Comparison of ENCODE assay signal across 22 cellular contexts in the genomic region with DNA sequence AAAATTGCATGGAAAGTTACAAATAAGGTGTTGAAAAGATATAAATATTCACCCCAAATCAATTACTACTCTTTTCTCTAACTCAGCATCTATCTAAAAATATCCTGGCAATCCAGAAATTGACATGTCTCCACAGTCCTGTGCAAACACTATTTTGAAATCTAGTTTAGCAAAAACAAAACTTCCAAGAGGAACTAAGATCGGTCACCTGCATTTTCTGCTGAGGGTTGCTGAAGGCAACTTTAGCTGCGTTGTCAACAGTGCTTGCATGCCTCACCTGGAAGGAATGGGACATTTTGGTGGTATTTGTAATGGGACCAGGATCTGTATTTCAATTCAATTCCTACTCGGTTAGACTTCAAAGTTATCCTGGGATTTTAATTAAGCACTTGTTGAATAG.
DNase-seq lines count a peak whose midpoint lies in the region; ATAC-seq, FAIRE-seq and TF ChIP-seq lines count a peak whose summit lies in the region.
"Had no signal": no experiment of that assay in that cellular context is flagged by ENCODE, and none has a peak within 500 bp of the region (broad histone marks: within the 10 kb centered on the region; RNA-seq: fewer than 3 reads in every experiment).

No MANE protein-coding gene starts in this region.

- H3K27ac ChIP-seq in HepG2 (ENCODE audit: extremely low read length, insufficient read depth, low read length), result no peak overlapping the region

- H3K79me2 ChIP-seq in HepG2 (ENCODE audit: insufficient read depth, low read length), result no peaks in the 10 kb centered on the region

- H3K4me1 ChIP-seq in HepG2 (ENCODE audit: insufficient read depth, low read length), result no peaks in the 10 kb centered on the region

- H2AFZ ChIP-seq in HepG2 (ENCODE audit: low read length), result no peak overlapping the region
- H2AFZ ChIP-seq: GM23338 had no signal

- H3K4me3 ChIP-seq in HepG2 (replicated peaks in 1 of 3; ENCODE audit: insufficient read depth in 1 of 3, low read depth in 2 of 3, low read length in 3 of 3), result no peak overlapping the region
- H3K4me3 ChIP-seq: GM23338 had no signal

- TF ChIP-seq RAD21 in HepG2 (CRISPR knock-in tag; IDR thresholded peaks at IDR 0.05), result no peak

- FAIRE-seq in HepG2 (lab: Jason Lieb, UNC), result no peak
- FAIRE-seq: A204.1 had no signal

- no peak overlapping the region for H3K4me2 ChIP-seq in HepG2 (ENCODE audit: low read depth, low read length)
- H3K4me2 ChIP-seq: GM23338 had no signal

- peak; percentile 27 for DNase-seq in GM10248 (ENCODE audit: extremely low spot score)
- no peak for DNase-seq in D341Med (ENCODE audit: low spot score)
- no peak for DNase-seq in omental fat pad (ENCODE audit: low spot score)
- no peak for DNase-seq in HepG2 (ENCODE audit: low spot score)
- DNase-seq in NCI-H345 (lab: John Stamatoyannopoulos, UW), result no peak
- DNase-seq: activated CD8-positive, alpha-beta T cell treated with anti-CD3 and anti-CD28 coated beads, Interleukin-2, amount 10 ng/mL, durations not matched to agents 7 days and 5 days; C1 segment of cervical spinal cord; central memory CD4-positive, alpha-beta T cell; KG1; left cardiac atrium; midbrain; NCI-H1417 treated with DMSO at 0.1 percent for 48 hours; NCI-H446; retina; SHP77; stimulated activated naive CD4-positive, alpha-beta T cell treated with Interleukin-2 at 50 U/mL for 16 hours had no signal

- no TSS peak for BruUV-seq in HepG2 (replicated peaks; lab: Mats Ljungman, UMichigan)

- no peaks in the 10 kb centered on the region for H3K36me3 ChIP-seq in HepG2 (replicated peaks in 1 of 2; ENCODE audit: control insufficient read depth in 1 of 2, insufficient read depth in 2 of 2, low read length in 2 of 2)

- in situ Hi-C loops in HepG2 (cut with HindIII; ENCODE audit: extremely low pct_ligation_motif_present, low pct_unique_long_range_greater_than_20kb), result no loop called here

- TF ChIP-seq POLR2A in HepG2 (IDR thresholded peaks at IDR 0.05; ENCODE audit: insufficient read depth in 1 of 2, low read depth in 2 of 2, low read length in 2 of 2), result no peak

- intact Hi-C loops in HepG2 (cut with micrococcal nuclease; ENCODE audit: unreplicated experiment), result no loop called here

- 49% methylated on average over 3 of the region's 3 CpGs for WGBS in HepG2 (ENCODE audit: low lambda C conversion rate)

- peak; percentile 73 for ATAC-seq in GM19351 (IDR thresholded peaks at IDR 0.05; ENCODE audit: unreplicated experiment)
- peak; percentile 75 for ATAC-seq in HG02610 (IDR thresholded peaks at IDR 0.05; ENCODE audit: unreplicated experiment)
- ATAC-seq in HG03469 (IDR thresholded peaks at IDR 0.05; ENCODE audit: unreplicated experiment), result peak; percentile 83
- ATAC-seq in omental fat pad (ENCODE audit: low FRiP score), result no peak
- no peak for ATAC-seq in HepG2
- ATAC-seq: activated CD8-positive, alpha-beta T cell treated with anti-CD3 and anti-CD28 coated beads, Interleukin-2, amount 10 ng/mL, durations not matched to agents 7 days and 5 days; GM23338; left cardiac atrium; WTC11 had no signal

- H4K20me1 ChIP-seq in HepG2 (ENCODE audit: insufficient read depth, low read length), result no peaks in the 10 kb centered on the region

- H3K27me3 ChIP-seq in HepG2 (ENCODE audit: control insufficient read depth in 1 of 2, insufficient read depth in 2 of 2, low read length in 2 of 2), result no peaks in the 10 kb centered on the region

- CTCF ChIA-PET in GM10248 (lab: Yijun Ruan, JAX) (no interaction called here), HepG2 (lab: Yijun Ruan, JAX; ENCODE audit: low intra/inter-chr PET ratio, low total read pairs) (no interaction called here)

- TF ChIP-seq CTCF in GM10248 (IDR thresholded peaks at IDR 0.05; ENCODE audit: control extremely low read depth, extremely low read depth, low read depth, missing control alignments), result no peak
- no peak for TF ChIP-seq CTCF in omental fat pad (IDR thresholded peaks at IDR 0.05)
- no peak for TF ChIP-seq CTCF in HepG2 (CRISPR knock-in tag; IDR thresholded peaks at IDR 0.05)

- no peak for TF ChIP-seq EP300 in HepG2 (IDR thresholded peaks at IDR 0.05; ENCODE audit: low read depth in 2 of 2, low read length in 2 of 2)
- TF ChIP-seq EP300 in HepG2 (CRISPR knock-in tag; IDR thresholded peaks at IDR 0.05; ENCODE audit: borderline replicate concordance), result no peak

- no peak overlapping the region for H3K9ac ChIP-seq in HepG2 (ENCODE audit: insufficient read depth, low read depth, low read length)

- no peaks in the 10 kb centered on the region for H3K9me3 ChIP-seq in HepG2 (ENCODE audit: low read length)

- POLR2A ChIA-PET in GM10248 (lab: Yijun Ruan, JAX), result no interaction called here
- POLR2A ChIA-PET in HepG2 (lab: Yijun Ruan, JAX), result no interaction called here

TF ChIP-seq in HepG2, 621 proteins besides CTCF, POLR2A, EP300 and RAD21:
- TF ChIP-seq, protein P1, sequence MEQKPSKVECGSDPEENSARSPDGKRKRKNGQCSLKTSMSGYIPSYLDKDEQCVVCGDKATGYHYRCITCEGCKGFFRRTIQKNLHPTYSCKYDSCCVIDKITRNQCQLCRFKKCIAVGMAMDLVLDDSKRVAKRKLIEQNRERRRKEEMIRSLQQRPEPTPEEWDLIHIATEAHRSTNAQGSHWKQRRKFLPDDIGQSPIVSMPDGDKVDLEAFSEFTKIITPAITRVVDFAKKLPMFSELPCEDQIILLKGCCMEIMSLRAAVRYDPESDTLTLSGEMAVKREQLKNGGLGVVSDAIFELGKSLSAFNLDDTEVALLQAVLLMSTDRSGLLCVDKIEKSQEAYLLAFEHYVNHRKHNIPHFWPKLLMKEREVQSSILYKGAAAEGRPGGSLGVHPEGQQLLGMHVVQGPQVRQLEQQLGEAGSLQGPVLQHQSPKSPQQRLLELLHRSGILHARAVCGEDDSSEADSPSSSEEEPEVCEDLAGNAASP (CRISPR knock-in tag; IDR thresholded peaks at IDR 0.05; ENCODE audit: borderline replicate concordance), result no peak
- TF ChIP-seq ZNF777 (CRISPR knock-in tag; IDR thresholded peaks at IDR 0.05), result no peak
- no peak for TF ChIP-seq ZNF737 (CRISPR knock-in tag; IDR thresholded peaks at IDR 0.05; ENCODE audit: borderline replicate concordance)
- no peak for TF ChIP-seq FUBP1 (CRISPR knock-in tag; IDR thresholded peaks at IDR 0.05; ENCODE audit: borderline replicate concordance)

Comparison
In these comparisons a context has a peak if more than half of its experiments do, and no peak if none do; other contexts are left out.
1. ATAC-seq: peak in GM19351 (single experiment), HG02610 (single experiment) and HG03469 (single experiment); none in omental fat pad (single experiment) and HepG2 (single experiment).